ENCODE assay signal across 1 cellular context in the genomic region with DNA sequence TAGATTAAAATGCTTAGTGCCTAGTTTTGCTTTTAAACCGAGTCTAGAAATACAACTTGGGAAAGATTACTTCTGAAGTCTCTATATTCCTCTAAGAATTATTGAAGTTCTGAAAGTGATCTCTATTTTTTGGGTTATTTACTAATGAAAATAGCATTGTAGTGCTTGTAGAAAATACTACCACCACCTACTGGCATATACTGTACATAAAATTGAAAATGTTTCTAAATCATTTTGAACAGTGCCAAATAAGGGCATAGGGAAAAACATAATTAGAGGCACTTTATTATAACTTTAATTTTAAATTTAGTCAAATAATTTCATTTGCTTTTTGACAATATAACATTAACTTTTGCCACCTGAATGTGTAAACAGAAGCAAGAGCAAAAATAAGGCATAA.
TF ChIP-seq lines count a peak whose summit lies in the region.

No MANE protein-coding gene starts in this region.

TF ChIP-seq in H1, 55 proteins besides CTCF, POLR2A, EP300 and RAD21:
- TF ChIP-seq, protein P1, sequence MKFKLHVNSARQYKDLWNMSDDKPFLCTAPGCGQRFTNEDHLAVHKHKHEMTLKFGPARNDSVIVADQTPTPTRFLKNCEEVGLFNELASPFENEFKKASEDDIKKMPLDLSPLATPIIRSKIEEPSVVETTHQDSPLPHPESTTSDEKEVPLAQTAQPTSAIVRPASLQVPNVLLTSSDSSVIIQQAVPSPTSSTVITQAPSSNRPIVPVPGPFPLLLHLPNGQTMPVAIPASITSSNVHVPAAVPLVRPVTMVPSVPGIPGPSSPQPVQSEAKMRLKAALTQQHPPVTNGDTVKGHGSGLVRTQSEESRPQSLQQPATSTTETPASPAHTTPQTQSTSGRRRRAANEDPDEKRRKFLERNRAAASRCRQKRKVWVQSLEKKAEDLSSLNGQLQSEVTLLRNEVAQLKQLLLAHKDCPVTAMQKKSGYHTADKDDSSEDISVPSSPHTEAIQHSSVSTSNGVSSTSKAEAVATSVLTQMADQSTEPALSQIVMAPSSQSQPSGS (IDR thresholded peaks at IDR 0.05; ENCODE audit: low read length), result no peak
- peak; percentile 39; the same call in 1 of the 2 replicates for TF ChIP-seq SRF (IDR thresholded peaks at IDR 0.05; ENCODE audit: low read depth, low read length)
- no peak for TF ChIP-seq GABPA (IDR thresholded peaks at IDR 0.05; ENCODE audit: borderline replicate concordance, insufficient read depth, low read length)
